Comparison of ENCODE assay signal across 11 cellular contexts in genomic region chr7:92057375-92057774, GRCh38.
A peak's percentile ranks its signal among the peaks of the same experiment; 100 is the strongest.
DNase-seq lines count a peak whose midpoint lies in the region; ATAC-seq and TF ChIP-seq lines count a peak whose summit lies in the region.
"Had no signal": no experiment of that assay in that cellular context is flagged by ENCODE, and none has a peak within 500 bp of the region (broad histone marks: within the 10 kb centered on the region; RNA-seq: fewer than 3 reads in every experiment).

No MANE protein-coding gene starts in this region.

- H4K20me1 ChIP-seq in Loucy (ENCODE audit: insufficient read depth, low read length, poor library complexity, severe bottlenecking), result peaks cover 3% of the 10 kb centered on the region

- peaks cover 17% of the 10 kb centered on the region; the same call in 1 of the 2 replicates for H3K36me3 ChIP-seq in Loucy (ENCODE audit: insufficient read depth, low read length)
- H3K36me3 ChIP-seq in MG63, result no peaks in the 10 kb centered on the region

- peaks cover 0 to 2% (median 0%) of the 10 kb centered on the region in 3 donors for H3K27me3 Mint-ChIP-seq in CD14-positive monocyte (ENCODE audit: low read depth in 3 of 3)
- H3K27me3 Mint-ChIP-seq: CD4-positive, CD25-positive, alpha-beta regulatory T cell had no signal

- H3K4me3 Mint-ChIP-seq in CD14-positive monocyte, result no peak overlapping the region

- H3K9me3 ChIP-seq in Loucy (ENCODE audit: insufficient read depth, low read depth, low read length), result no peaks in the 10 kb centered on the region
- H3K9me3 ChIP-seq in MG63, result no peaks in the 10 kb centered on the region

- no peak for ATAC-seq in GM21825 (IDR thresholded peaks at IDR 0.05; ENCODE audit: unreplicated experiment)

- H3K9me3 Mint-ChIP-seq in CD14-positive monocyte, result no peaks in the 10 kb centered on the region
- H3K9me3 Mint-ChIP-seq: CD4-positive, CD25-positive, alpha-beta regulatory T cell had no signal

- TF ChIP-seq CTCF in Loucy (conservative IDR thresholded peaks at IDR 0.05; ENCODE audit: low read length) (no peak), CD14-positive monocyte (IDR thresholded peaks at IDR 0.05) (no peak)

- peaks cover 29% of the 10 kb centered on the region for H3K4me1 Mint-ChIP-seq in CD14-positive monocyte

- no peak overlapping the region for H2AFZ ChIP-seq in Loucy (ENCODE audit: low read length)

- peaks cover 21 to 39% of the 10 kb centered on the region in 2 donors for H3K36me3 Mint-ChIP-seq in CD14-positive monocyte

- peak overlapping the region; percentile 29 for H3K4me3 ChIP-seq in Loucy (ENCODE audit: low read length, poor library complexity, severe bottlenecking)
- H3K4me3 ChIP-seq in MG63, result no peak overlapping the region

- no peaks in the 10 kb centered on the region for H3K27me3 ChIP-seq in Loucy (ENCODE audit: insufficient read depth, low read length, poor library complexity, severe bottlenecking)
- no peaks in the 10 kb centered on the region for H3K27me3 ChIP-seq in MG63

- H3K79me2 ChIP-seq in Loucy (ENCODE audit: insufficient read depth, low read length), result no peaks in the 10 kb centered on the region

- intact Hi-C loops in CD14-positive monocyte (cut with micrococcal nuclease), result no loop called here

- no peak overlapping the region for H3K9ac ChIP-seq in Loucy (ENCODE audit: low read depth, low read length, poor library complexity, severe bottlenecking)

- H3K4me2 ChIP-seq in Loucy (ENCODE audit: low read depth, low read length, poor library complexity, severe bottlenecking), result peak overlapping the region; percentile 69

- H3K4me1 ChIP-seq in Loucy (ENCODE audit: insufficient read depth, low read length, poor library complexity, severe bottlenecking), result peaks cover 33% of the 10 kb centered on the region

- H3F3A ChIP-seq in Loucy (ENCODE audit: low read depth), result 0 out of 2 replicates have a peak, but pooled peaks cover 4% of the 10 kb centered on the region

- peak; percentile 2 for DNase-seq in Ammon's horn (ENCODE audit: low spot score)
- DNase-seq in cerebellar cortex (ENCODE audit: low spot score), result peak; percentile 16
- peak; percentile 25 for DNase-seq in medulla oblongata (ENCODE audit: extremely low spot score)
- DNase-seq in MG63, result no peak
- DNase-seq in NCI-H524 treated with DMSO at 0.1 percent for 48 hours (lab: John Stamatoyannopoulos, UW), result no peak
- no peak for DNase-seq in CD14-positive monocyte (ENCODE audit: low spot score)
- DNase-seq: activated effector memory CD4-positive, alpha-beta T cell treated with Interleukin-2 at 50 U/mL for 16 hours; NCI-H1092 treated with DMSO at 0.1 percent for 48 hours had no signal

- H3K9me2 ChIP-seq in Loucy (replicated peaks; ENCODE audit: low read depth, low read length), result no peaks in the 10 kb centered on the region

- H3K27ac Mint-ChIP-seq in CD14-positive monocyte, result peak overlapping the region in 1 of 7 donors; percentile 54

Comparison
In these comparisons a context has a peak if more than half of its experiments do, and no peak if none do; other contexts are left out.
1. DNase-seq: peak in Ammon's horn (single experiment), cerebellar cortex (single experiment) and medulla oblongata (single experiment); none in MG63 (single experiment), NCI-H524 treated with DMSO at 0.1 percent for 48 hours (single experiment) and CD14-positive monocyte (single experiment).